ENCODE assay signal across 17 cellular contexts in the genomic region with DNA sequence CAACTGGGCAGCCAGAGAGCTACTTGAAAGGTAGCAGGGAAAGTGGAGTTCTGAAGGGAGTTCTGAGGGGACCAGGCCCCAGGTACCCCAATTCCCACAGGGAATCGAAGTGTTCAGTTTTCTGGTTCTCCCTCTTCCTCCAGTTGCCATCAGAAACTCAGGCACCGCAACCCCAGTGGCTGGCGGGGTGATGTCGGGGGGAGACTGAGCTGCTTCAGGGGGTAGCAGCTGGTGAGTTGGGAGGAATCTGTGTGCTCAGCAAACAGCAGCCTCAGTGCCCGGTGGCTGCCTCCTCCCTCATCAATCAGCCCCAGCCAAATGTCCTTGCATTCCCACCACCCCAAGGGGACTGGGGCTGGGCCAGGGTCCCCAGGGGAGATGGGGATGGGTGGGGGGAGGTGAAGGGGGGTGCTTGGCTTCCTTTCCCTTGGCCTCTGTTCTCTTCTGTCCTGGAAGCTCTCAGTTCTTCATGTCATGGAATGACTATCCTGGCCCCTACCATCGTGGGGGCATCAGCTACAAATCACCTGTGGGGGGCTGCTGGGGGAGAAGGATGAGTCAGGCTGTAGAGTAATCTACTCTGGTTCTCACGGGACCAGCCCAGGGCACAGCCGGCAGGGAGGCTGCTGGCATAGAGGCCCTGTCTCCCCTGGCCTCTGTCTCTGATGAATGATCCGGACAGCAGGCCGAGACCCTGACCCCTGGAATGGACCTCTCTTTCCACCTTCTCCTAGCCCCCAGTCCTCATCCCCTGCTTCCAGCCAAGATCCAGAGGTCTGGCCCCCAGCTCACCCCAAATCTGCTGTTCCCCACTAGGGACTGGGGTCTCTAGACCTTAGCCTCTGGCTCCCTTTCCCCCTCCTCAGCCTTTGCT. TPM values are rescaled to one million over a fixed set of nuclear protein-coding genes. Genes with fewer than 3 reads are reported as not detected.
DNase-seq lines count a peak whose midpoint lies in the region; ATAC-seq and TF ChIP-seq lines count a peak whose summit lies in the region.
"Had no signal": no experiment of that assay in that cellular context is flagged by ENCODE, and none has a peak within 500 bp of the region (broad histone marks: within the 10 kb centered on the region; RNA-seq: fewer than 3 reads in every experiment).

No MANE protein-coding gene starts in this region.

- H3K27ac ChIP-seq in BLaER1 (no peak overlapping the region), HEK293 (ENCODE audit: extremely low read depth, low read depth, low read length) (no peak overlapping the region), neuronal stem cell (replicated peaks; ENCODE audit: low read length) (no peak overlapping the region)
- H3K27ac ChIP-seq: C4-2B, SK-N-MC had no signal

- H3K27ac Mint-ChIP-seq in endothelial cell (ENCODE audit: unreplicated experiment) = no peak overlapping the region

- ATAC-seq in GM21825 (IDR thresholded peaks at IDR 0.05; ENCODE audit: unreplicated experiment) (no peak), HG02571 (IDR thresholded peaks at IDR 0.05; ENCODE audit: unreplicated experiment) (no peak), HG02970 (IDR thresholded peaks at IDR 0.05; ENCODE audit: low FRiP score, unreplicated experiment) (no peak)

- POLR2A ChIA-PET in HEK293 (lab: Yijun Ruan, JAX) = interaction anchor here (0.7 to 3.4 kb wide), 4 partner anchors 9 to 27 kb away, joined by 3 to 51 read pairs (median 14); a partner anchor contains a TSS

- H2BK5ac ChIP-seq in neuronal stem cell (ENCODE audit: low read length) = no peak overlapping the region

- H3K18ac ChIP-seq in neuronal stem cell (ENCODE audit: low read length) = peak overlapping the region; percentile 16

- H3K4ac ChIP-seq in neuronal stem cell (ENCODE audit: low read length) = no peak overlapping the region

- peak overlapping the region; percentile 65 for H4K91ac ChIP-seq in neuronal stem cell (ENCODE audit: low read depth, low read length, poor library complexity)

- H3K9me3 ChIP-seq in BLaER1 (no peaks in the 10 kb centered on the region), HEK293 (ENCODE audit: control insufficient read depth, insufficient read depth, low read depth, low read length) (no peaks in the 10 kb centered on the region), neuronal stem cell (replicated peaks in 1 of 2; ENCODE audit: control insufficient read depth in 2 of 2, insufficient read depth in 1 of 2, low read depth in 1 of 2, low read length in 2 of 2) (peaks cover 0 to 1% of the 10 kb centered on the region in 2 donors)

- H3K4me3 ChIP-seq in BLaER1 = no peak overlapping the region
- no peak overlapping the region for H3K4me3 ChIP-seq in HEK293 (ENCODE audit: low read depth, low read length)
- H3K4me3 ChIP-seq in neuronal stem cell (ENCODE audit: low read length in 2 of 2) = no peak overlapping the region
- H3K4me3 ChIP-seq: SK-N-MC had no signal

- H2AFZ ChIP-seq in neuronal stem cell (ENCODE audit: low read length) = no peak overlapping the region

- H4K8ac ChIP-seq in neuronal stem cell (ENCODE audit: low read depth, low read length) = no peak overlapping the region

- H2BK12ac ChIP-seq in neuronal stem cell (ENCODE audit: low read length) = no peak overlapping the region

- peaks cover 41% of the 10 kb centered on the region for H3K4me1 Mint-ChIP-seq in endothelial cell (ENCODE audit: unreplicated experiment)

- peak overlapping the region; percentile 25 for H3K4me3 Mint-ChIP-seq in endothelial cell (ENCODE audit: unreplicated experiment)

- H3K36me3 ChIP-seq in BLaER1 = no peaks in the 10 kb centered on the region
- H3K36me3 ChIP-seq in HEK293 (ENCODE audit: control insufficient read depth in 2 of 2, insufficient read depth in 1 of 2, low read length in 2 of 2) = no peaks in the 10 kb centered on the region
- peaks cover 0 to 10% of the 10 kb centered on the region in 2 donors for H3K36me3 ChIP-seq in neuronal stem cell (replicated peaks in 1 of 2; ENCODE audit: control insufficient read depth in 2 of 2, insufficient read depth in 2 of 2, low read length in 2 of 2)

- CTCF ChIA-PET in HEK293 (lab: Yijun Ruan, JAX) = interaction anchor here (0.7 to 0.9 kb wide), 3 partner anchors 8 to 326 kb away, joined by 3 to 4 read pairs (median 3); no protein-coding TSS in a partner anchor

- H4K20me1 ChIP-seq in BLaER1 = no peaks in the 10 kb centered on the region; the same call in 1 of the 2 replicates

- no peak overlapping the region for H2BK120ac ChIP-seq in neuronal stem cell (ENCODE audit: low read depth, low read length)

- TF ChIP-seq CTCF in HEK293 (tag by site-specific recombination; IDR thresholded peaks at IDR 0.05) = no peak
- TF ChIP-seq CTCF in endothelial cell (IDR thresholded peaks at IDR 0.05; ENCODE audit: unreplicated experiment) = no peak

- no peak overlapping the region for H3K23ac ChIP-seq in neuronal stem cell (ENCODE audit: low read depth, low read length, poor library complexity)

- H3K4me2 ChIP-seq in BLaER1 = peak overlapping the region; percentile 83
- no peak overlapping the region for H3K4me2 ChIP-seq in neuronal stem cell (ENCODE audit: insufficient read depth, low read length, poor library complexity, severe bottlenecking)

- no peak overlapping the region for H3K14ac ChIP-seq in neuronal stem cell (ENCODE audit: low read length)

- WGBS in neuronal stem cell (ENCODE audit: extremely low coverage in 2 of 2, insufficient read length in 2 of 2, insufficient replicate concordance in 1 of 2), 2 donors = no CpG with 5 or more reads among the region's 10 CpGs

- peaks cover 11% of the 10 kb centered on the region for H3K27me3 Mint-ChIP-seq in endothelial cell (ENCODE audit: unreplicated experiment)

- peak overlapping the region; percentile 69 for H2AK5ac ChIP-seq in neuronal stem cell (ENCODE audit: low read depth, low read length)

- H3K4me1 ChIP-seq in BLaER1 = peaks cover 61% of the 10 kb centered on the region
- H3K4me1 ChIP-seq in HEK293 (ENCODE audit: control insufficient read depth, insufficient read depth, low read length) = peaks cover 6% of the 10 kb centered on the region
- H3K4me1 ChIP-seq in neuronal stem cell (ENCODE audit: control insufficient read depth in 2 of 2, insufficient read depth in 1 of 2, low read depth in 1 of 2, low read length in 2 of 2) = peaks cover 48 to 68% of the 10 kb centered on the region in 2 donors

- no peaks in the 10 kb centered on the region for H3K79me1 ChIP-seq in neuronal stem cell (ENCODE audit: low read depth, low read length)

- DNase-seq in endothelial cell (ENCODE audit: low spot score) = no peak
- no peak for DNase-seq in neuronal stem cell (ENCODE audit: low spot score)
- DNase-seq: HCEC 1CT, KG1, NCI-H1417 treated with DMSO at 0.1 percent for 48 hours, NCI-H187 treated with DMSO at 0.1 percent for 48 hours, NCI-H446, NCI-H526 treated with DMSO at 0.1 percent for 48 hours, SHP77 had no signal

- peak overlapping the region; percentile 24 for H2BK15ac ChIP-seq in neuronal stem cell (ENCODE audit: low read length)

- H3K9ac ChIP-seq in BLaER1 (no peak overlapping the region), neuronal stem cell (ENCODE audit: low read depth, low read length, poor library complexity) (no peak overlapping the region)

- H3K9me3 Mint-ChIP-seq in endothelial cell (ENCODE audit: unreplicated experiment) = no peaks in the 10 kb centered on the region

- H3K36me3 Mint-ChIP-seq in endothelial cell (ENCODE audit: low read depth, unreplicated experiment) = peaks cover 11% of the 10 kb centered on the region

- H3K27me3 ChIP-seq in BLaER1 (peaks cover 87% of the 10 kb centered on the region), neuronal stem cell (ENCODE audit: control insufficient read depth in 3 of 3, insufficient read depth in 3 of 3, low read depth in 1 of 3, low read length in 3 of 3) (peaks cover 0 to 15% (median 2%) of the 10 kb centered on the region in 3 experiments)

TF ChIP-seq in HEK293, 187 proteins besides CTCF, POLR2A, EP300 and RAD21 (continues in another document):
- 0 out of 2 replicates have a peak, but pooled peaks have one; percentile 23 for TF ChIP-seq ZBTB20 (tag by site-specific recombination; IDR thresholded peaks at IDR 0.05)
- TF ChIP-seq, protein P1, sequence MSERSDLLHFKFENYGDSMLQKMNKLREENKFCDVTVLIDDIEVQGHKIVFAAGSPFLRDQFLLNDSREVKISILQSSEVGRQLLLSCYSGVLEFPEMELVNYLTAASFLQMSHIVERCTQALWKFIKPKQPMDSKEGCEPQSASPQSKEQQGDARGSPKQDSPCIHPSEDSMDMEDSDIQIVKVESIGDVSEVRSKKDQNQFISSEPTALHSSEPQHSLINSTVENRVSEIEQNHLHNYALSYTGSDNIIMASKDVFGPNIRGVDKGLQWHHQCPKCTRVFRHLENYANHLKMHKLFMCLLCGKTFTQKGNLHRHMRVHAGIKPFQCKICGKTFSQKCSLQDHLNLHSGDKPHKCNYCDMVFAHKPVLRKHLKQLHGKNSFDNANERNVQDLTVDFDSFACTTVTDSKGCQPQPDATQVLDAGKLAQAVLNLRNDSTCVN (tag by site-specific recombination; optimal IDR thresholded peaks at IDR 0.05) = no peak
- TF ChIP-seq, protein P2, sequence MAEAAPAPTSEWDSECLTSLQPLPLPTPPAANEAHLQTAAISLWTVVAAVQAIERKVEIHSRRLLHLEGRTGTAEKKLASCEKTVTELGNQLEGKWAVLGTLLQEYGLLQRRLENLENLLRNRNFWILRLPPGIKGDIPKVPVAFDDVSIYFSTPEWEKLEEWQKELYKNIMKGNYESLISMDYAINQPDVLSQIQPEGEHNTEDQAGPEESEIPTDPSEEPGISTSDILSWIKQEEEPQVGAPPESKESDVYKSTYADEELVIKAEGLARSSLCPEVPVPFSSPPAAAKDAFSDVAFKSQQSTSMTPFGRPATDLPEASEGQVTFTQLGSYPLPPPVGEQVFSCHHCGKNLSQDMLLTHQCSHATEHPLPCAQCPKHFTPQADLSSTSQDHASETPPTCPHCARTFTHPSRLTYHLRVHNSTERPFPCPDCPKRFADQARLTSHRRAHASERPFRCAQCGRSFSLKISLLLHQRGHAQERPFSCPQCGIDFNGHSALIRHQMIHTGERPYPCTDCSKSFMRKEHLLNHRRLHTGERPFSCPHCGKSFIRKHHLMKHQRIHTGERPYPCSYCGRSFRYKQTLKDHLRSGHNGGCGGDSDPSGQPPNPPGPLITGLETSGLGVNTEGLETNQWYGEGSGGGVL (tag by site-specific recombination; IDR thresholded peaks at IDR 0.05) = peak; percentile 80
- TF ChIP-seq GLIS1 (tag by site-specific recombination; IDR thresholded peaks at IDR 0.05) = peak; percentile 76
- TF ChIP-seq ZNF510 (tag by site-specific recombination; IDR thresholded peaks at IDR 0.05; ENCODE audit: insufficient replicate concordance) = no peak

RNA-seq across cellular contexts. Expression of a gene that starts 2.6 kb away (rescaled TPM):
- 0.72 TPM for total RNA-seq in endothelial cell (ENCODE audit: unreplicated experiment)
- polyA plus RNA-seq in neuronal stem cell (2013, experiment 1 of 2) = 0.77 TPM
- 0.61 TPM for polyA plus RNA-seq in neuronal stem cell (2013, experiment 2 of 2)
- total RNA-seq: OCI-LY7 had no signal

RNA-seq across cellular contexts. Expression of a gene that starts 10.0 kb away (rescaled TPM):
- total RNA-seq in endothelial cell (ENCODE audit: unreplicated experiment) = 61.9 TPM
- 35.0 TPM for polyA plus RNA-seq in neuronal stem cell (2013, experiment 1 of 2)
- polyA plus RNA-seq in neuronal stem cell (2013, experiment 2 of 2) = 34.3 TPM

RNA-seq across cellular contexts. Expression of a gene that starts 26.7 kb away (rescaled TPM):
- total RNA-seq in endothelial cell (ENCODE audit: unreplicated experiment) = 21.3 TPM
- polyA plus RNA-seq in neuronal stem cell (2013, experiment 1 of 2) = 20.0 TPM
- 20.0 TPM for polyA plus RNA-seq in neuronal stem cell (2013, experiment 2 of 2)

RNA-seq across cellular contexts. Expression of a gene that starts 27.7 kb away (rescaled TPM):
- total RNA-seq in endothelial cell (ENCODE audit: unreplicated experiment) = 95.5 TPM
- polyA plus RNA-seq in neuronal stem cell (2013, experiment 1 of 2) = 144 TPM
- polyA plus RNA-seq in neuronal stem cell (2013, experiment 2 of 2) = 143 TPM
